In genomic region chr3:15268033-15268631, GRCh38 we compare ENCODE assay signal across 8 cellular contexts.
DNase-seq lines count a peak whose midpoint lies in the region; ATAC-seq and TF ChIP-seq lines count a peak whose summit lies in the region.

No MANE protein-coding gene starts in this region.

- peak; percentile 53 for ATAC-seq in HG03439 (IDR thresholded peaks at IDR 0.05; ENCODE audit: unreplicated experiment)
- no peak for ATAC-seq in HG03045 (IDR thresholded peaks at IDR 0.05; ENCODE audit: unreplicated experiment)

- intact Hi-C loops in lower leg skin (cut with DNase I; ENCODE audit: low total_unique reads), result loop anchor here (5.0 kb wide), 2 partner anchors 64 to 109 kb away; partner anchors contain the start of gene SH3BP5

- TF ChIP-seq CTCF in GM10266 (IDR thresholded peaks at IDR 0.05; ENCODE audit: control insufficient read depth, insufficient read depth, low read depth, missing control alignments), result peak; percentile 97
- TF ChIP-seq CTCF in lower leg skin (IDR thresholded peaks at IDR 0.05), result peak in 1 of 3 donors; percentile 71

- 29 to 35% methylated on average over 15 of the region's 15 CpGs for WGBS in lower leg skin, 2 donors

- no peak for TF ChIP-seq POLR2A in lower leg skin (IDR thresholded peaks at IDR 0.05)

- peak; percentile 79 for DNase-seq in GM10266 (ENCODE audit: extremely low spot score)
- DNase-seq in NCI-H748 treated with DMSO at 0.1 percent for 48 hours (lab: John Stamatoyannopoulos, UW), result peak; percentile 40
- peak; percentile 82 to 86 for DNase-seq in activated CD4-positive, alpha-beta T cell treated with anti-CD3 and anti-CD28 coated beads, Interleukin-2, amount 50 U/mL, for 4 hours
- peak; percentile 83 for DNase-seq in dedifferentiated amniotic fluid mesenchymal stem cell (ENCODE audit: extremely low spot score)
- peak; percentile 85 to 97 for DNase-seq in lower leg skin (ENCODE audit: low spot score in 2 of 2)
- DNase-seq in stimulated activated CD4-positive, alpha-beta T cell treated with anti-CD3 and anti-CD28 coated beads, TNF-alpha, amount 100 ng/mL, for 1 hour (ENCODE audit: low read depth in 3 of 3, low spot score in 1 of 3), result peak; percentile 67 to 75 (median 73)

- H3K4me3 ChIP-seq in lower leg skin (ENCODE audit: low read depth, poor library complexity, severe bottlenecking), result no peak overlapping the region

Comparison
In these comparisons a context has a peak if more than half of its experiments do, and no peak if none do; other contexts are left out.
1. DNase-seq: peak in every context shown above with its lines; median percentile 91 in lower leg skin; 84 in activated CD4-positive, alpha-beta T cell treated with anti-CD3 and anti-CD28 coated beads, Interleukin-2, amount 50 U/mL, for 4 hours; 83 in dedifferentiated amniotic fluid mesenchymal stem cell; 79 in GM10266; 73 in stimulated activated CD4-positive, alpha-beta T cell treated with anti-CD3 and anti-CD28 coated beads, TNF-alpha, amount 100 ng/mL, for 1 hour; 40 in NCI-H748 treated with DMSO at 0.1 percent for 48 hours.